In genomic region chr12:75953312-75953906, GRCh38 we compare ENCODE assay signal across 9 cellular contexts.
DNase-seq lines count a peak whose midpoint lies in the region; TF ChIP-seq lines count a peak whose summit lies in the region.
"Had no signal": no experiment of that assay in that cellular context is flagged by ENCODE, and none has a peak within 500 bp of the region (broad histone marks: within the 10 kb centered on the region; RNA-seq: fewer than 3 reads in every experiment).

No MANE protein-coding gene starts in this region.

- no peak for TF ChIP-seq CTCF in AG10803 (conservative IDR thresholded peaks at IDR 0.05; ENCODE audit: low read length)

- peak overlapping the region; percentile 50 for H3K27ac ChIP-seq in muscle layer of duodenum (ENCODE audit: low read length)

- H3K4me1 ChIP-seq in muscle layer of duodenum (ENCODE audit: control insufficient read depth in 1 of 2, insufficient read depth in 2 of 2, low read length in 2 of 2): peaks cover 6 to 20% of the 10 kb centered on the region in 2 donors

- H3K36me3 ChIP-seq in muscle layer of duodenum (ENCODE audit: control insufficient read depth in 1 of 2, insufficient read depth in 2 of 2, low read length in 2 of 2): no peaks in the 10 kb centered on the region

- H3K4me3 ChIP-seq in AG10803 (ENCODE audit: low read length) (no peak overlapping the region), muscle layer of duodenum (ENCODE audit: low read depth in 1 of 2, low read length in 2 of 2) (no peak overlapping the region)

- no peaks in the 10 kb centered on the region for H3K9me3 ChIP-seq in muscle layer of duodenum (ENCODE audit: control insufficient read depth in 1 of 2, low read length in 2 of 2)

- DNase-seq in AG10803 (ENCODE audit: low read depth): peak; percentile 97
- peak; percentile 83 for DNase-seq in NCI-H226
- peak; percentile 22 for DNase-seq in dermis blood vessel endothelial cell
- DNase-seq in NCI-H146 (lab: John Stamatoyannopoulos, UW): no peak
- no peak for DNase-seq in HuH-7.5 (ENCODE audit: low spot score)
- DNase-seq in midbrain (lab: John Stamatoyannopoulos, UW): no peak
- DNase-seq in NCI-H146 treated with DMSO at 0.1 percent for 48 hours (lab: John Stamatoyannopoulos, UW; ENCODE audit: unreplicated experiment): no peak
- DNase-seq: NCI-H187 had no signal

- no peaks in the 10 kb centered on the region for H3K27me3 ChIP-seq in muscle layer of duodenum (ENCODE audit: low read depth, low read length)

Comparison
In these comparisons a context has a peak if more than half of its experiments do, and no peak if none do; other contexts are left out.
1. DNase-seq: peak in AG10803 (single experiment), NCI-H226 (single experiment) and dermis blood vessel endothelial cell (single experiment); none in NCI-H146 (single experiment), HuH-7.5 (single experiment), midbrain (single experiment) and NCI-H146 treated with DMSO at 0.1 percent for 48 hours (single experiment).